30 cellular contexts compared by ENCODE assay signal in the genomic region with DNA sequence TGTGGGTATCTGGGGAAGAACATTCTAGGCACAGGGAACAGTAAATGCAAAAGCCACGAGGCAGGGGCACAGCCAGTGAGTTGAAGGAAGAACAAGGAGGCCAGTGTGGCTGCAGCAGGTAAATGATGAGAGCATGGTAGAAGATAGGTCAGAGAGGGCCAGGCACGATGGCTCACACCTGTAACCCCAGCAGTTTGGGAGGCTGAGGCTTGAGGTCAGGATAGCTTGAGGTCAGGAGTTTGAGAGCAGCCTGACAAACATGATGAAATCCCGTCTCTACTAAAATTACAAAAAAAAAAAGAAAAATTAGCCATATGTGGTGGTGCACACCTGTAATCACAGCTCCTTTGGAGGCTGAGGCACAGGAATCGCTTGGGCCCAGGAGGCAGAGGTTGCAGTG.
"Had no signal": no experiment of that assay in that cellular context is flagged by ENCODE, and none has a peak within 500 bp of the region (broad histone marks: within the 10 kb centered on the region; RNA-seq: fewer than 3 reads in every experiment).

No MANE protein-coding gene starts in this region.

- H3K4me3 Mint-ChIP-seq: activated CD4-positive, alpha-beta memory T cell treated with anti-CD3 and anti-CD28 coated beads for 36 hours; activated CD4-positive, alpha-beta T cell treated with anti-CD3 and anti-CD28 coated beads for 36 hours; activated CD4-positive, alpha-beta T cell treated with anti-CD3 and anti-CD28 coated beads, Interleukin-2, amount 10 ng/mL, durations not matched to agents 24 days and 14 days; activated CD8-positive, alpha-beta memory T cell treated with anti-CD3 and anti-CD28 coated beads, Interleukin-2, amount 10 ng/mL, durations not matched to agents 7 days and 5 days; activated CD8-positive, alpha-beta T cell treated with anti-CD3 and anti-CD28 coated beads, Interleukin-2, amount 10 ng/mL, durations not matched to agents 7 days and 5 days; activated naive CD4-positive, alpha-beta T cell treated with anti-CD3 and anti-CD28 coated beads, Interleukin-2, amount 10 ng/mL, durations not matched to agents 7 days and 5 days; activated naive CD8-positive, alpha-beta T cell treated with anti-CD3 and anti-CD28 coated beads, Interleukin-2, amount 10 ng/mL, durations not matched to agents 7 days and 5 days; activated T-cell treated with anti-CD3 and anti-CD28 coated beads, Interleukin-2, amount 50 U/mL, for 24 hours; activated T-cell treated with anti-CD3 and anti-CD28 coated beads, Interleukin-2, amount 50 U/mL, for 72 hours; brain; dendritic cell treated with granulocyte-macrophage colony-stimulating factor and Interleukin-4, amounts not matched to agents 40 ng/mL and 50 ng/mL, for 4 days; effector memory CD8-positive, alpha-beta T cell had no signal

- H3K27ac Mint-ChIP-seq: activated CD4-positive, alpha-beta memory T cell treated with anti-CD3 and anti-CD28 coated beads for 36 hours; activated CD4-positive, alpha-beta T cell treated with anti-CD3 and anti-CD28 coated beads for 36 hours; activated CD4-positive, alpha-beta T cell treated with anti-CD3 and anti-CD28 coated beads, Interleukin-2, amount 10 ng/mL, durations not matched to agents 24 days and 14 days; activated CD8-positive, alpha-beta memory T cell treated with anti-CD3 and anti-CD28 coated beads, Interleukin-2, amount 10 ng/mL, durations not matched to agents 7 days and 5 days; activated CD8-positive, alpha-beta T cell treated with anti-CD3 and anti-CD28 coated beads, Interleukin-2, amount 10 ng/mL, durations not matched to agents 7 days and 5 days; activated naive CD4-positive, alpha-beta T cell treated with anti-CD3 and anti-CD28 coated beads, Interleukin-2, amount 10 ng/mL, durations not matched to agents 7 days and 5 days; activated naive CD4-positive, alpha-beta T cell treated with anti-CD3 and anti-CD28 coated beads, Interleukin-2, amount 50 U/mL, for 72 hours; activated naive CD8-positive, alpha-beta T cell treated with anti-CD3 and anti-CD28 coated beads, Interleukin-2, amount 10 ng/mL, durations not matched to agents 7 days and 5 days; activated T-cell treated with anti-CD3 and anti-CD28 coated beads, Interleukin-2, amount 50 U/mL, for 24 hours; activated T-cell treated with anti-CD3 and anti-CD28 coated beads, Interleukin-2, amount 50 U/mL, for 72 hours; brain; dendritic cell treated with granulocyte-macrophage colony-stimulating factor and Interleukin-4, amounts not matched to agents 40 ng/mL and 50 ng/mL, for 4 days; effector memory CD8-positive, alpha-beta T cell had no signal

- H3K27ac ChIP-seq: ascending aorta, breast epithelium, cardiac muscle cell, colonic mucosa, dorsolateral prefrontal cortex, epithelial cell of prostate, gastrocnemius medialis had no signal

- DNase-seq: activated CD4-positive, alpha-beta memory T cell treated with anti-CD3 and anti-CD28 coated beads for 36 hours; activated CD4-positive, alpha-beta T cell treated with anti-CD3 and anti-CD28 coated beads for 36 hours; activated CD4-positive, alpha-beta T cell treated with anti-CD3 and anti-CD28 coated beads, Interleukin-2, amount 10 ng/mL, durations not matched to agents 24 days and 14 days; activated CD4-positive, CD25-positive, alpha-beta regulatory T cell; activated CD4-positive, CD25-positive, alpha-beta regulatory T cell treated with anti-CD3 and anti-CD28 coated beads, Interleukin-2, amount 50 U/mL, for 72 hours; activated CD8-positive, alpha-beta memory T cell treated with anti-CD3 and anti-CD28 coated beads, Interleukin-2, amount 50 U/mL, for 4 hours; activated CD8-positive, alpha-beta T cell treated with anti-CD3 and anti-CD28 coated beads, Interleukin-2, amount 10 ng/mL, durations not matched to agents 7 days and 5 days; activated gamma-delta T cell; activated naive CD4-positive, alpha-beta T cell; activated naive CD4-positive, alpha-beta T cell treated with anti-CD3 and anti-CD28 coated beads, Interleukin-2, amount 10 ng/mL, durations not matched to agents 7 days and 5 days; activated naive CD8-positive, alpha-beta T cell treated with anti-CD3 and anti-CD28 coated beads, Interleukin-2, amount 10 ng/mL, durations not matched to agents 7 days and 5 days; activated T-cell treated with anti-CD3 and anti-CD28 coated beads, Interleukin-2, amount 50 U/mL, for 24 hours; activated T-cell treated with anti-CD3 and anti-CD28 coated beads, Interleukin-2, amount 50 U/mL, for 72 hours; central memory CD4-positive, alpha-beta T cell; cerebellar nuclear complex; colonic mucosa; dorsolateral prefrontal cortex; effector CD4-positive, alpha-beta T cell; effector memory CD8-positive, alpha-beta T cell; foreskin fibroblast; gastrocnemius medialis; T-helper 2 cell had no signal

- H3K4me3 ChIP-seq: ascending aorta, breast epithelium, cardiac muscle cell, colonic mucosa, dorsolateral prefrontal cortex, gastrocnemius medialis had no signal

- H3K27me3 ChIP-seq: ascending aorta, breast epithelium, cardiac muscle cell, colonic mucosa, gastrocnemius medialis had no signal

- ATAC-seq: activated CD4-positive, alpha-beta T cell treated with anti-CD3 and anti-CD28 coated beads for 36 hours; activated CD8-positive, alpha-beta memory T cell treated with anti-CD3 and anti-CD28 coated beads, Interleukin-2, amount 10 ng/mL, durations not matched to agents 7 days and 5 days; activated CD8-positive, alpha-beta T cell treated with anti-CD3 and anti-CD28 coated beads, Interleukin-2, amount 10 ng/mL, durations not matched to agents 7 days and 5 days; activated naive CD4-positive, alpha-beta T cell treated with anti-CD3 and anti-CD28 coated beads, Interleukin-2, amount 50 U/mL, for 72 hours; activated T-cell treated with anti-CD3 and anti-CD28 coated beads, Interleukin-2, amount 50 U/mL, for 72 hours; effector memory CD8-positive, alpha-beta T cell; gastrocnemius medialis had no signal

- H3K4me1 Mint-ChIP-seq: activated CD4-positive, alpha-beta T cell treated with anti-CD3 and anti-CD28 coated beads for 36 hours; activated CD4-positive, alpha-beta T cell treated with anti-CD3 and anti-CD28 coated beads, Interleukin-2, amount 10 ng/mL, durations not matched to agents 24 days and 14 days; activated CD8-positive, alpha-beta memory T cell treated with anti-CD3 and anti-CD28 coated beads, Interleukin-2, amount 10 ng/mL, durations not matched to agents 7 days and 5 days; activated naive CD4-positive, alpha-beta T cell treated with anti-CD3 and anti-CD28 coated beads, Interleukin-2, amount 10 ng/mL, durations not matched to agents 7 days and 5 days; activated naive CD8-positive, alpha-beta T cell treated with anti-CD3 and anti-CD28 coated beads, Interleukin-2, amount 10 ng/mL, durations not matched to agents 7 days and 5 days; brain had no signal

- H3K36me3 Mint-ChIP-seq: activated CD4-positive, alpha-beta memory T cell treated with anti-CD3 and anti-CD28 coated beads for 36 hours; activated CD8-positive, alpha-beta memory T cell treated with anti-CD3 and anti-CD28 coated beads, Interleukin-2, amount 10 ng/mL, durations not matched to agents 7 days and 5 days; activated naive CD4-positive, alpha-beta T cell treated with anti-CD3 and anti-CD28 coated beads, Interleukin-2, amount 10 ng/mL, durations not matched to agents 7 days and 5 days; activated naive CD4-positive, alpha-beta T cell treated with anti-CD3 and anti-CD28 coated beads, Interleukin-2, amount 50 U/mL, for 72 hours; activated naive CD8-positive, alpha-beta T cell treated with anti-CD3 and anti-CD28 coated beads, Interleukin-2, amount 10 ng/mL, durations not matched to agents 7 days and 5 days; brain had no signal

- H3K9me3 Mint-ChIP-seq: activated CD4-positive, alpha-beta memory T cell treated with anti-CD3 and anti-CD28 coated beads for 36 hours; activated CD4-positive, alpha-beta T cell treated with anti-CD3 and anti-CD28 coated beads, Interleukin-2, amount 10 ng/mL, durations not matched to agents 24 days and 14 days; activated naive CD4-positive, alpha-beta T cell treated with anti-CD3 and anti-CD28 coated beads, Interleukin-2, amount 10 ng/mL, durations not matched to agents 7 days and 5 days; activated naive CD4-positive, alpha-beta T cell treated with anti-CD3 and anti-CD28 coated beads, Interleukin-2, amount 50 U/mL, for 72 hours; activated naive CD8-positive, alpha-beta T cell treated with anti-CD3 and anti-CD28 coated beads, Interleukin-2, amount 10 ng/mL, durations not matched to agents 7 days and 5 days; activated T-cell treated with anti-CD3 and anti-CD28 coated beads, Interleukin-2, amount 50 U/mL, for 24 hours; activated T-cell treated with anti-CD3 and anti-CD28 coated beads, Interleukin-2, amount 50 U/mL, for 72 hours; dendritic cell treated with granulocyte-macrophage colony-stimulating factor and Interleukin-4, amounts not matched to agents 40 ng/mL and 50 ng/mL, for 4 days; effector memory CD8-positive, alpha-beta T cell had no signal

- H3K4me1 ChIP-seq: ascending aorta, breast epithelium, colonic mucosa, gastrocnemius medialis had no signal

- H3K9me3 ChIP-seq: ascending aorta, breast epithelium, colonic mucosa, gastrocnemius medialis had no signal

- H3K36me3 ChIP-seq: ascending aorta, cardiac muscle cell, colonic mucosa, gastrocnemius medialis had no signal
